ENCODE assay signal across 9 cellular contexts in the genomic region with DNA sequence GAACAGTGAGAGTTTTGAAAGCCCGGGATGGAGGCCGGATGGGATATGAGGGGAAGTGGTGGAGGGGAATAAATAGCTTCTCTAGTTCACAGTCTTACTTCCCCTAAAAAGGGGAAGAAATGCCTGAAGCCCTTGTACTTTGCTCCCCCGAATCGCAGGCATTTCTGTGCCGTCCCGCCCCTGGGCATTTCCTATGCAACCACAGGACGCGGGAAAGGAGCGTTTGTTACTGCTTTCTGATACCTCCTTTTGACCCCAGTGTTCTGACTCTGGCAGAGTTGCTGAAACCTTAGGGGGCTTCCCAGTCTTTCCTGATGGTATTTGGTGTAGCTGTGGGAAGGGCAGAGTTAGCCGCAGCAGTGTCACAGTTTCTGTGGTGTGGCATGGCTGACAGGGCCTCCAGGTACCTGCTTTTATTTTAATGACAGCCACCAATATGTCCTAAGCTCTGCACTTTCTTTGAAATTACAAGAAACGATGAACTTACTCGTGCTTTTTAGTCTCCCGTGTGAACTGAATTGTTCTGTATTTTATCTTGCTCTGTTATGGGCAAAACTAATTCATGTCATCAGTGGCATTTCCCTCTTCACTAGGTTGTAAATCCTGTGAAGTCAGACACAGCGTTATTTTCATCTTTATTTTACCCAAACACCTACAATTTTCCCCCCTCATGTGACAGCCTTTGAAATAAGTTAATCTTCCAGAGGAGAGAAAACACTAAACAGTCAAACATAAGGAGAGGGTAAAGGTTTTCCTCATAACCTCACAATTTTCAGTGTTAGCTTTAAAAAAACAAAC. TPM values are rescaled to one million over a fixed set of nuclear protein-coding genes. Genes with fewer than 3 reads are reported as not detected.
A peak's percentile ranks its signal among the peaks of the same experiment; 100 is the strongest.
DNase-seq lines count a peak whose midpoint lies in the region; ATAC-seq and TF ChIP-seq lines count a peak whose summit lies in the region.
"Had no signal": no experiment of that assay in that cellular context is flagged by ENCODE, and none has a peak within 500 bp of the region (broad histone marks: within the 10 kb centered on the region; RNA-seq: fewer than 3 reads in every experiment).

No MANE protein-coding gene starts in this region.

- peak; percentile 54 for DNase-seq in KG1 (lab: John Stamatoyannopoulos, UW)
- no peak for DNase-seq in chondrocyte (ENCODE audit: low spot score)
- DNase-seq in progenitor cell of endocrine pancreas (ENCODE audit: low spot score, unreplicated experiment), result no peak
- DNase-seq in activated gamma-delta T cell (lab: John Stamatoyannopoulos, UW), result no peak
- no peak for DNase-seq in activated effector memory CD4-positive, alpha-beta T cell treated with Interleukin-2 at 50 U/mL for 16 hours
- no peak for DNase-seq in NCI-H524 treated with DMSO at 0.1 percent for 48 hours (lab: John Stamatoyannopoulos, UW)
- DNase-seq in foreskin keratinocyte, result no peak

- H3K27ac Mint-ChIP-seq in chondrocyte (ENCODE audit: unreplicated experiment) (peak overlapping the region; percentile 80), progenitor cell of endocrine pancreas (peak overlapping the region; percentile 84)

- no peaks in the 10 kb centered on the region for H3K27me3 ChIP-seq in foreskin keratinocyte
- H3K27me3 ChIP-seq: body of pancreas had no signal

- H3K4me1 Mint-ChIP-seq in chondrocyte (ENCODE audit: low read depth) (peaks cover 64% of the 10 kb centered on the region), progenitor cell of endocrine pancreas (ENCODE audit: low read depth) (peaks cover 54% of the 10 kb centered on the region)

- ATAC-seq in GM18861 (IDR thresholded peaks at IDR 0.05; ENCODE audit: unreplicated experiment) (peak; percentile 22), foreskin keratinocyte (no peak)

- H3K4me1 ChIP-seq in foreskin keratinocyte, result peaks cover 45% of the 10 kb centered on the region

- no peak overlapping the region for H3K4me3 Mint-ChIP-seq in chondrocyte (ENCODE audit: unreplicated experiment)
- H3K4me3 Mint-ChIP-seq in progenitor cell of endocrine pancreas (ENCODE audit: low read depth), result no peak overlapping the region

- H3K9me3 Mint-ChIP-seq in chondrocyte (ENCODE audit: low read depth) (no peaks in the 10 kb centered on the region), progenitor cell of endocrine pancreas (ENCODE audit: low read depth) (no peaks in the 10 kb centered on the region)

- H3K27me3 Mint-ChIP-seq in chondrocyte (ENCODE audit: low read depth) (no peaks in the 10 kb centered on the region), progenitor cell of endocrine pancreas (no peaks in the 10 kb centered on the region)

- H3K36me3 Mint-ChIP-seq in chondrocyte (ENCODE audit: low read depth) (no peaks in the 10 kb centered on the region), progenitor cell of endocrine pancreas (ENCODE audit: insufficient read depth) (peaks cover 2% of the 10 kb centered on the region)

- no peak overlapping the region for H3K27ac ChIP-seq in foreskin keratinocyte
- H3K27ac ChIP-seq: body of pancreas had no signal

- no peak for TF ChIP-seq CTCF in chondrocyte (IDR thresholded peaks at IDR 0.05)
- TF ChIP-seq CTCF in progenitor cell of endocrine pancreas (IDR thresholded peaks at IDR 0.05; ENCODE audit: unreplicated experiment), result no peak
- no peak for TF ChIP-seq CTCF in foreskin keratinocyte (conservative IDR thresholded peaks at IDR 0.05)

RNA-seq across cellular contexts. Expression of a gene that starts 27.1 kb away (rescaled TPM):
- total RNA-seq in chondrocyte (43.0 to 59.3 TPM (median 43.4 TPM) in 3 replicates), progenitor cell of endocrine pancreas (124 and 139 TPM in 2 replicates), foreskin keratinocyte (86.1 and 88.4 TPM in 2 replicates)
- 35.6 and 44.9 TPM in 2 replicates for polyA plus RNA-seq in foreskin keratinocyte
